In genomic region chr11:130897262-130898182, GRCh38 we compare ENCODE assay signal across 1 cellular context.
TF ChIP-seq lines count a peak whose summit lies in the region.

No MANE protein-coding gene starts in this region.

TF ChIP-seq in SK-N-SH, 30 proteins besides CTCF, POLR2A, EP300 and RAD21 (continued from another document):
- TF ChIP-seq ZBTB33 (IDR thresholded peaks at IDR 0.05; ENCODE audit: borderline replicate concordance, low read depth) (0 out of 2 replicates have a peak, but pooled peaks have one; percentile 26), SIN3A (IDR thresholded peaks at IDR 0.05; ENCODE audit: borderline replicate concordance, low read depth, low read length) (no peak), ELF1 (IDR thresholded peaks at IDR 0.05) (no peak), MEF2A (IDR thresholded peaks at IDR 0.05; ENCODE audit: borderline replicate concordance, low read depth) (no peak), NFIC (IDR thresholded peaks at IDR 0.05; ENCODE audit: borderline replicate concordance) (peak; percentile 71), USF2 (IDR thresholded peaks at IDR 0.05; ENCODE audit: borderline replicate concordance, low read depth, low read length) (no peak), GABPA (IDR thresholded peaks at IDR 0.05; ENCODE audit: low read depth) (no peak), TAF1 (IDR thresholded peaks at IDR 0.05; ENCODE audit: borderline replicate concordance, low read depth, low read length) (no peak), GATA2 (CRISPR knock-in tag; IDR thresholded peaks at IDR 0.05) (no peak), USF1 (IDR thresholded peaks at IDR 0.05; ENCODE audit: borderline replicate concordance, low read depth) (no peak), RFX5 (IDR thresholded peaks at IDR 0.05; ENCODE audit: low read length) (no peak), MAX (IDR thresholded peaks at IDR 0.05; ENCODE audit: low read depth) (no peak), PBX3 (IDR thresholded peaks at IDR 0.05) (0 out of 2 replicates have a peak, but pooled peaks have one; percentile 25), FOSL2 (IDR thresholded peaks at IDR 0.05; ENCODE audit: borderline replicate concordance, low read depth) (peak; percentile 43; the same call in 1 of the 2 replicates), IRF3 (IDR thresholded peaks at IDR 0.05; ENCODE audit: low read depth, low read length) (no peak), FOXM1 (IDR thresholded peaks at IDR 0.05; ENCODE audit: low read depth) (no peak), TCF12 (IDR thresholded peaks at IDR 0.05) (peak; percentile 47; the same call in 1 of the 2 replicates), TEAD4 (IDR thresholded peaks at IDR 0.05; ENCODE audit: borderline replicate concordance, insufficient read depth) (0 out of 2 replicates have a peak, but pooled peaks have one; percentile 48), SMC3 (IDR thresholded peaks at IDR 0.05; ENCODE audit: low read depth, low read length) (no peak), NRF1 (IDR thresholded peaks at IDR 0.05; ENCODE audit: low read depth, low read length) (no peak), POLR2AphosphoS5 (IDR thresholded peaks at IDR 0.05; ENCODE audit: low read depth, low read length) (no peak), RCOR1 (IDR thresholded peaks at IDR 0.05; ENCODE audit: low read length) (no peak), MXI1 (IDR thresholded peaks at IDR 0.05; ENCODE audit: low read depth, low read length) (no peak)
